Comparison of ENCODE assay signal across 17 cellular contexts in the genomic region with DNA sequence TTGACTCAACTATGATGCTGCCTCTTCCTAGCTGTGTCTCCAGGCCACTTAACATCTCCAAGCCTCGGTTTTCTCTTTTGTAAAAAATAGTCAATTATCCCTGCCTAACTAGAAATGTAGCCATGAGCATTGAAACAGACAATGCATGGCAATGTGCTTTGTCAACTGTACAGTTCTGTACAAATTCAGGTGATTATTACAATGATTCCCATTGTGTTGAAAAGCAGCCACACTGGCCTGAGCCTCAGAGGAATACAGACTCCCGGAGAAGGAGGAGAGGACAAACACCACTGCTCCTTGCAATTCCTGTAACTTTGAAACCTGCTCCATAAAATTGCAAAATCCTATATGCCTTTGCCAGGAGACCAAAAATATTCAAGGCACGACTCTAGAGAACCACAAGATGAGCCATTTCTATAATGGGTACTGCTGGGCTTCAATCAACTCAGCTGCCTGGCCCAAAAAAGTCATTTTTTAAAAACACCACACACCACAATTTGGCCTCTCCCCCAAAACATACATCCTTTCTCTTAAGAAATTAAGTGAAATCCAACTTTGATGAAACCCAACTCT. TPM values are rescaled to one million over a fixed set of nuclear protein-coding genes. Genes with fewer than 3 reads are reported as not detected.
DNase-seq lines count a peak whose midpoint lies in the region; ATAC-seq, FAIRE-seq and TF ChIP-seq lines count a peak whose summit lies in the region.
"Had no signal": no experiment of that assay in that cellular context is flagged by ENCODE, and none has a peak within 500 bp of the region (broad histone marks: within the 10 kb centered on the region; RNA-seq: fewer than 3 reads in every experiment).

No MANE protein-coding gene starts in this region.

- H3K36me3 ChIP-seq in hepatocyte (replicated peaks; ENCODE audit: insufficient read depth, low read depth) (no peaks in the 10 kb centered on the region), small intestine (ENCODE audit: control insufficient read depth in 2 of 2, insufficient read depth in 2 of 2, low read length in 2 of 2) (no peaks in the 10 kb centered on the region)
- H3K36me3 ChIP-seq: BLaER1 treated with 17β-estradiol and CSF1 and Interleukin-3, amounts not matched to agents 10 nM and 100 nM had no signal

- H3K4me1 ChIP-seq in hepatocyte (ENCODE audit: insufficient read depth) (peaks cover 27% of the 10 kb centered on the region), small intestine (ENCODE audit: control insufficient read depth in 2 of 2, insufficient read depth in 1 of 2, low read depth in 1 of 2, low read length in 1 of 2) (peaks cover 11 to 27% of the 10 kb centered on the region in 2 donors)
- H3K4me1 ChIP-seq: BLaER1 treated with 17β-estradiol and CSF1 and Interleukin-3, amounts not matched to agents 10 nM and 100 nM had no signal

- DNase-seq in GM04503 (ENCODE audit: low read depth) (peak; percentile 44), amniotic epithelial cell (ENCODE audit: low read depth) (peak; percentile 43), hepatocyte (ENCODE audit: low spot score) (no peak), small intestine (no peak), NK-92 (lab: John Stamatoyannopoulos, UW; ENCODE audit: unreplicated experiment) (no peak), DMS53 treated with DMSO at 0.1 percent for 48 hours (lab: John Stamatoyannopoulos, UW; ENCODE audit: unreplicated experiment) (no peak)
- DNase-seq: activated CD4-positive, CD25-positive, alpha-beta regulatory T cell treated with anti-CD3 and anti-CD28 coated beads, Interleukin-2, amount 50 U/mL, for 72 hours; MM.1S; NCI-H1694 treated with DMSO at 0.1 percent for 48 hours; stimulated activated CD4-positive, alpha-beta T cell treated with anti-CD3 and anti-CD28 coated beads, Interleukin-4, amount 100 ng/mL, for 1 hour had no signal

- H3K4me3 ChIP-seq in hepatocyte = no peak overlapping the region
- H3K4me3 ChIP-seq in small intestine (ENCODE audit: low read depth in 1 of 2, low read length in 2 of 2) = no peak overlapping the region
- H3K4me3 ChIP-seq: BLaER1 treated with 17β-estradiol and CSF1 and Interleukin-3, amounts not matched to agents 10 nM and 100 nM; GM12878 had no signal

- TF ChIP-seq CTCF in hepatocyte (IDR thresholded peaks at IDR 0.05; ENCODE audit: poor library complexity) = no peak

- no peaks in the 10 kb centered on the region for H4K20me1 ChIP-seq in hepatocyte (ENCODE audit: insufficient read depth, poor library complexity, severe bottlenecking)
- H4K20me1 ChIP-seq: BLaER1 treated with 17β-estradiol and CSF1 and Interleukin-3, amounts not matched to agents 10 nM and 100 nM had no signal

- H3K9me2 ChIP-seq in hepatocyte (replicated peaks; ENCODE audit: insufficient read depth) = no peaks in the 10 kb centered on the region

- H3K9me3 ChIP-seq in hepatocyte (ENCODE audit: low read depth) (no peaks in the 10 kb centered on the region), small intestine (ENCODE audit: control insufficient read depth, low read depth) (no peaks in the 10 kb centered on the region)

- FAIRE-seq in small intestine (lab: Jason Lieb, UNC) = no peak
- FAIRE-seq: D721Med, G401.6, GM12878, islet of Langerhans had no signal

- H3K79me2 ChIP-seq in hepatocyte = no peaks in the 10 kb centered on the region

- 88% methylated on average over 3 of the region's 3 CpGs for WGBS in hepatocyte (ENCODE audit: low lambda C conversion rate, missing lambda C conversion rate)
- WGBS in small intestine, 3 donors = 59 to 76% (median 70%) methylated on average over 3 of the region's 3 CpGs

- no peak overlapping the region for H3K4me2 ChIP-seq in hepatocyte
- H3K4me2 ChIP-seq: BLaER1 treated with 17β-estradiol and CSF1 and Interleukin-3, amounts not matched to agents 10 nM and 100 nM had no signal

- H2AFZ ChIP-seq in hepatocyte = no peak overlapping the region

- H3K27ac ChIP-seq in hepatocyte = peak overlapping the region; percentile 80
- H3K27ac ChIP-seq in small intestine (ENCODE audit: low read depth in 1 of 2, low read length in 1 of 2) = peak overlapping the region; percentile 78 to 84
- H3K27ac ChIP-seq: BLaER1 treated with 17β-estradiol and CSF1 and Interleukin-3, amounts not matched to agents 10 nM and 100 nM had no signal

- H3K27me3 ChIP-seq in hepatocyte = no peaks in the 10 kb centered on the region
- no peaks in the 10 kb centered on the region for H3K27me3 ChIP-seq in small intestine (ENCODE audit: control insufficient read depth in 2 of 2, insufficient read depth in 2 of 2, low read length in 2 of 2)
- H3K27me3 ChIP-seq: BLaER1 treated with 17β-estradiol and CSF1 and Interleukin-3, amounts not matched to agents 10 nM and 100 nM had no signal

- ATAC-seq in GM18511 (IDR thresholded peaks at IDR 0.05; ENCODE audit: unreplicated experiment) = no peak
- ATAC-seq: GM12878, sciatic nerve had no signal

RNA-seq across cellular contexts. Expression of a gene that starts 28.6 kb away (rescaled TPM):
- 4.9 and 7.3 TPM in 2 replicates for total RNA-seq in hepatocyte
- polyA plus RNA-seq in hepatocyte (4.4 and 5.1 TPM in 2 replicates), small intestine (10 to 100 TPM; 11.6 to 91.6 (median 83.4) TPM)

Comparison
In these comparisons a context has a peak if more than half of its experiments do, and no peak if none do; other contexts are left out.
1. DNase-seq: peak in GM04503 (single experiment) and amniotic epithelial cell (single experiment); none in hepatocyte (single experiment), small intestine (single experiment), NK-92 (single experiment) and DMS53 treated with DMSO at 0.1 percent for 48 hours (single experiment).